In genomic region chr12:52662093-52663006, GRCh38 we compare ENCODE assay signal across 1 cellular context.
TF ChIP-seq lines count a peak whose summit lies in the region.

No MANE protein-coding gene starts in this region.

TF ChIP-seq in K562, 482 proteins besides CTCF, POLR2A, EP300 and RAD21 (continues in another document):
- TF ChIP-seq ELF2 (CRISPR knock-in tag; IDR thresholded peaks at IDR 0.05) = peak; percentile 42; the same call in 1 of the 2 replicates
- peak; percentile 95 for TF ChIP-seq MTA2 (IDR thresholded peaks at IDR 0.05; ENCODE audit: low read depth)
- no peak for TF ChIP-seq ZNF778 (CRISPR knock-in tag; IDR thresholded peaks at IDR 0.05)
- TF ChIP-seq KLF1 (tag; IDR thresholded peaks at IDR 0.05) = peak; percentile 90; the same call in 1 of the 2 replicates
- TF ChIP-seq YY1 (IDR thresholded peaks at IDR 0.05; ENCODE audit: borderline replicate concordance in 1 of 3, control insufficient read depth in 1 of 3, extremely low read depth in 1 of 3, insufficient read depth in 3 of 3, insufficient read length in 1 of 3, insufficient replicate concordance in 2 of 3, low read depth in 1 of 3, low read length in 2 of 3) = peak in 1 of 3 experiments; percentile 65
- TF ChIP-seq ZBED1 (IDR thresholded peaks at IDR 0.05) = peak; percentile 85
- TF ChIP-seq ZBTB9 (CRISPR knock-in tag; IDR thresholded peaks at IDR 0.05) = peak; percentile 82; the same call in 1 of the 2 replicates
- 0 out of 2 replicates have a peak, but pooled peaks have one; percentile 72 for TF ChIP-seq ZKSCAN8 (CRISPR knock-in tag; IDR thresholded peaks at IDR 0.05)
- TF ChIP-seq RUNX1 (IDR thresholded peaks at IDR 0.05; ENCODE audit: low read depth) = peak; percentile 96
- TF ChIP-seq NR0B1 (IDR thresholded peaks at IDR 0.05; ENCODE audit: partially characterized antibody) = no peak
- peak; percentile 33 for TF ChIP-seq ZFP36 (IDR thresholded peaks at IDR 0.05; ENCODE audit: low read depth, low read length, partially characterized antibody)
- TF ChIP-seq ZFP30 (CRISPR knock-in tag; IDR thresholded peaks at IDR 0.05; ENCODE audit: borderline replicate concordance) = no peak
- TF ChIP-seq ZNF239 (CRISPR knock-in tag; IDR thresholded peaks at IDR 0.05) = peak; percentile 74
- peak; percentile 86 for TF ChIP-seq MEF2D (tag; conservative IDR thresholded peaks at IDR 0.05; ENCODE audit: low read depth)
- TF ChIP-seq E2F8 (IDR thresholded peaks at IDR 0.05; ENCODE audit: low read depth, partially characterized antibody) = no peak
- no peak for TF ChIP-seq KLF10 (CRISPR knock-in tag; IDR thresholded peaks at IDR 0.05)
- TF ChIP-seq SMAD1 (IDR thresholded peaks at IDR 0.05; ENCODE audit: low read depth, low read length, partially characterized antibody) = peak; percentile 75
- peak; percentile 79; the same call in 1 of the 2 replicates for TF ChIP-seq MYC (IDR thresholded peaks at IDR 0.05; ENCODE audit: low read depth, low read length)
- TF ChIP-seq MYC (CRISPR knock-in tag; IDR thresholded peaks at IDR 0.05; ENCODE audit: borderline replicate concordance, low read depth) = peak; percentile 59; the same call in 1 of the 2 replicates
- TF ChIP-seq ZNF583 (CRISPR knock-in tag; IDR thresholded peaks at IDR 0.05) = peak; percentile 37
- no peak for TF ChIP-seq XRCC4 (IDR thresholded peaks at IDR 0.05; ENCODE audit: extremely low read depth, insufficient read depth, insufficient read length)
- peak; percentile 84 for TF ChIP-seq DACH1 (IDR thresholded peaks at IDR 0.05; ENCODE audit: partially characterized antibody)
- peak; percentile 20; the same call in 1 of the 2 replicates for TF ChIP-seq EGR1 (conservative IDR thresholded peaks at IDR 0.05)
- peak; percentile 37; the same call in 1 of the 2 replicates for TF ChIP-seq GTF2E2 (tag; IDR thresholded peaks at IDR 0.05)
- peak; percentile 98 for TF ChIP-seq SMARCA4 (IDR thresholded peaks at IDR 0.05)
- peak; percentile 73; the same call in 1 of the 2 replicates for TF ChIP-seq TCFL5 (CRISPR knock-in tag; conservative IDR thresholded peaks at IDR 0.05)
- peak; percentile 97 for TF ChIP-seq ETV1 (tag; conservative IDR thresholded peaks at IDR 0.05; ENCODE audit: low read depth)
- peak; percentile 97 for TF ChIP-seq ZNF395 (CRISPR knock-in tag; IDR thresholded peaks at IDR 0.05)
- peak; percentile 20; the same call in 1 of the 2 replicates for TF ChIP-seq ARID3A (IDR thresholded peaks at IDR 0.05; ENCODE audit: borderline replicate concordance, low read depth, low read length)
- no peak for TF ChIP-seq ZNF146 (CRISPR knock-in tag; IDR thresholded peaks at IDR 0.05; ENCODE audit: unreplicated experiment)
- no peak for TF ChIP-seq HMG20B (CRISPR knock-in tag; IDR thresholded peaks at IDR 0.05)
- peak; percentile 56 for TF ChIP-seq RB1 (IDR thresholded peaks at IDR 0.05; ENCODE audit: low read depth)
- TF ChIP-seq IRF2 (CRISPR knock-in tag; IDR thresholded peaks at IDR 0.05) = no peak
- TF ChIP-seq JUNB (CRISPR knock-in tag; conservative IDR thresholded peaks at IDR 0.05) = 0 out of 2 replicates have a peak, but pooled peaks have one; percentile 37
- TF ChIP-seq CEBPB (tag; IDR thresholded peaks at IDR 0.05) = peak; percentile 83
- TF ChIP-seq ZNF253 (CRISPR knock-in tag; conservative IDR thresholded peaks at IDR 0.05) = no peak
- peak; percentile 49; the same call in 1 of the 2 replicates for TF ChIP-seq HOMEZ (CRISPR knock-in tag; IDR thresholded peaks at IDR 0.05)
- TF ChIP-seq ZNF644 (tag; IDR thresholded peaks at IDR 0.05; ENCODE audit: low read depth) = peak; percentile 96
- peak; percentile 46 for TF ChIP-seq ADNP (tag; IDR thresholded peaks at IDR 0.05)
- TF ChIP-seq PATZ1 (CRISPR knock-in tag; IDR thresholded peaks at IDR 0.05; ENCODE audit: borderline replicate concordance) = peak; percentile 79
- no peak for TF ChIP-seq GABPB2 (CRISPR knock-in tag; conservative IDR thresholded peaks at IDR 0.05)
- peak; percentile 87 for TF ChIP-seq CTBP1 (IDR thresholded peaks at IDR 0.05; ENCODE audit: borderline replicate concordance)
- peak; percentile 25; the same call in 1 of the 2 replicates for TF ChIP-seq TFE3 (CRISPR knock-in tag; IDR thresholded peaks at IDR 0.05)
- peak; percentile 99 for TF ChIP-seq ARID1B (IDR thresholded peaks at IDR 0.05)
- TF ChIP-seq CREM (IDR thresholded peaks at IDR 0.05; ENCODE audit: low read depth) = peak; percentile 92
- peak; percentile 92 to 93 for TF ChIP-seq TRIM24 (IDR thresholded peaks at IDR 0.05)
- TF ChIP-seq ZNF124 (CRISPR knock-in tag; IDR thresholded peaks at IDR 0.05) = no peak
- peak; percentile 34 for TF ChIP-seq BRD9 (IDR thresholded peaks at IDR 0.05; ENCODE audit: low read depth, partially characterized antibody)
- TF ChIP-seq ZNF431 (CRISPR knock-in tag; IDR thresholded peaks at IDR 0.05) = no peak
- TF ChIP-seq ZMIZ1 (IDR thresholded peaks at IDR 0.05; ENCODE audit: low read depth in 2 of 2, low read length in 2 of 2) = peak in 1 of 2 experiments; percentile 96; a peak in 2 of 4 replicates
- TF ChIP-seq PHF8 (IDR thresholded peaks at IDR 0.05; ENCODE audit: borderline replicate concordance, low read length) = no peak
- peak; percentile 100 for TF ChIP-seq RNF2 (IDR thresholded peaks at IDR 0.05)
